19 cellular contexts compared by ENCODE assay signal in the genomic region with DNA sequence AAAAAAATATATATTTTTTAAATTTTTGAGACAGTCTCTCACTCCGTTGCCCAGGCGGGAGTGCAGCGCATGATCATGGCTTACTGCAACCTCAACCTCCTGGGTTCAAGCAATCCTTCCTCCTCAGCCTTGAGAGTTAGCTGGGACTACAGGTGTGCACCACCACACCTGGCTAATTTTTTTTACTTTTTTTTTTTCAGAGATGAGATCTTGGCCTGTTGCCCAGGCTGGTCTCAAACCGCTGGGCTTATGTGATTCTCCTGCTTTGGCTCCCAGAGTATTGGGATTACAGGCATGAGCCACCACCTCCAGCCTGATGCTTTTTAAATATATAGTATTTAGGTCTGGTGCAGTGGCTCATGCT. TPM values are rescaled to one million over a fixed set of nuclear protein-coding genes. Genes with fewer than 3 reads are reported as not detected.
DNase-seq lines count a peak whose midpoint lies in the region; ATAC-seq, FAIRE-seq and TF ChIP-seq lines count a peak whose summit lies in the region.
"Had no signal": no experiment of that assay in that cellular context is flagged by ENCODE, and none has a peak within 500 bp of the region (broad histone marks: within the 10 kb centered on the region; RNA-seq: fewer than 3 reads in every experiment).

No MANE protein-coding gene starts in this region.

- intact Hi-C loops in MCF 10A (cut with micrococcal nuclease) (no loop called here), mammary epithelial cell (cut with micrococcal nuclease) (no loop called here), K562 (cut with micrococcal nuclease) (no loop called here)

- peaks cover 100% of the 10 kb centered on the region for H3K36me3 Mint-ChIP-seq in MCF 10A (ENCODE audit: insufficient read depth, unreplicated experiment)

- no peaks in the 10 kb centered on the region for H3K9me1 ChIP-seq in K562 (ENCODE audit: control insufficient read depth, insufficient read depth, low read length)

- H3K4me2 ChIP-seq in mammary epithelial cell (ENCODE audit: insufficient read depth, low read depth, low read length) = no peak overlapping the region
- H3K4me2 ChIP-seq in K562 (ENCODE audit: insufficient read depth, low read length) = no peak overlapping the region

- H3K4me3 ChIP-seq in mammary epithelial cell (replicated peaks in 1 of 3; ENCODE audit: insufficient read depth in 1 of 3, low read depth in 2 of 3, low read length in 3 of 3) (no peak overlapping the region), K562 (no peak overlapping the region)
- H3K4me3 ChIP-seq: BLaER1 treated with 17β-estradiol and CSF1 and Interleukin-3, amounts not matched to agents 10 nM and 100 nM had no signal

- H3K4me1 ChIP-seq in mammary epithelial cell (ENCODE audit: insufficient read depth, low read length) = no peaks in the 10 kb centered on the region
- no peaks in the 10 kb centered on the region for H3K4me1 ChIP-seq in K562 (replicated peaks in 1 of 2; ENCODE audit: control insufficient read depth in 2 of 2, insufficient read depth in 2 of 2, low read length in 2 of 2)

- no peaks in the 10 kb centered on the region for H3K9me3 ChIP-seq in mammary epithelial cell (replicated peaks; ENCODE audit: insufficient read depth, low read length)
- no peaks in the 10 kb centered on the region for H3K9me3 ChIP-seq in K562 (replicated peaks; ENCODE audit: control insufficient read depth, insufficient read depth, low read depth, low read length)
- H3K9me3 ChIP-seq: BLaER1 treated with 17β-estradiol and CSF1 and Interleukin-3, amounts not matched to agents 10 nM and 100 nM had no signal

- DNase-seq in DMS53 (lab: John Stamatoyannopoulos, UW) (peak; percentile 37), DMS53 treated with DMSO at 0.1 percent for 48 hours (lab: John Stamatoyannopoulos, UW; ENCODE audit: unreplicated experiment) (no peak), MCF 10A (ENCODE audit: unreplicated experiment) (no peak), mammary epithelial cell (no peak), K562 (ENCODE audit: extremely low read depth in 1 of 4, low spot score in 3 of 4) (no peak), GM10266 (ENCODE audit: extremely low spot score) (no peak), GM19238 (ENCODE audit: insufficient read length, low spot score) (no peak)
- DNase-seq: ACHN; CD4-positive, alpha-beta memory T cell; GOT3; HCEC 1CT; NCI-H1694 treated with DMSO at 0.1 percent for 48 hours; NCI-H510A; NCI-H748 treated with DMSO at 0.1 percent for 48 hours; T-helper 1 cell had no signal

- ATAC-seq in K562 (no peak), HG03097 (IDR thresholded peaks at IDR 0.05; ENCODE audit: low FRiP score, unreplicated experiment) (no peak)
- ATAC-seq: Panc1 had no signal

- peaks cover 75% of the 10 kb centered on the region for H3K36me3 ChIP-seq in mammary epithelial cell (ENCODE audit: insufficient read depth, low read length)
- peaks cover 93% of the 10 kb centered on the region for H3K36me3 ChIP-seq in K562 (ENCODE audit: control insufficient read depth, insufficient read depth, low read length)

- POLR2A ChIA-PET in MCF 10A (lab: Yijun Ruan, JAX) = interaction anchor here (0.6 to 4.1 kb wide), 4 partner anchors 11 to 86 kb away, joined by 3 to 26 read pairs (median 8); a partner anchor contains a TSS
- POLR2A ChIA-PET in K562 (lab: Yijun Ruan, JAX) = no interaction called here

- peak overlapping the region; percentile 57 for H3K27ac Mint-ChIP-seq in MCF 10A (ENCODE audit: low read depth, unreplicated experiment)
- H3K27ac Mint-ChIP-seq: CD4-positive, alpha-beta memory T cell had no signal

- TF ChIP-seq RAD21 in K562 (CRISPR knock-in tag; conservative IDR thresholded peaks at IDR 0.05 in 1 of 2, IDR thresholded peaks at IDR 0.05 in 1 of 2) = no peak

- no peaks in the 10 kb centered on the region for H3K9me3 Mint-ChIP-seq in MCF 10A (ENCODE audit: unreplicated experiment)
- H3K9me3 Mint-ChIP-seq: CD4-positive, alpha-beta memory T cell had no signal

- FAIRE-seq in K562 (lab: Jason Lieb, UNC) = no peak
- FAIRE-seq: GM18507 had no signal

- CTCF ChIA-PET in MCF 10A (lab: Yijun Ruan, JAX) = interaction anchor here (3.5 kb wide), 1 partner anchor 12 kb away, joined by 28 read pairs; no protein-coding TSS in a partner anchor
- CTCF ChIA-PET in mammary epithelial cell (lab: Charles Lee; ENCODE audit: low non-redundant PET) = no interaction called here
- CTCF ChIA-PET in K562 (lab: Yijun Ruan, JAX; ENCODE audit: low intra/inter-chr PET ratio) = no interaction called here

- in situ Hi-C loops in mammary epithelial cell (cut with MboI; ENCODE audit: low sequenced_read_pairs in 2 of 2) (loop anchor here in 1 of 2 donors (10.0 kb wide), 1 partner anchor 88 kb away; a partner anchor contains a TSS), K562 (cut with MboI) (no loop called here)

- H3K79me2 ChIP-seq in mammary epithelial cell (ENCODE audit: insufficient read depth, low read length) (peaks cover 49% of the 10 kb centered on the region), K562 (ENCODE audit: control insufficient read depth, insufficient read depth, low read length) (peaks cover 8% of the 10 kb centered on the region; the same call in 1 of the 3 replicates)

- no peak overlapping the region for H3K27ac ChIP-seq in mammary epithelial cell (ENCODE audit: insufficient read depth, low read depth, low read length)
- no peak overlapping the region for H3K27ac ChIP-seq in K562 (ENCODE audit: extremely low read depth, low read depth, low read length)
- H3K27ac ChIP-seq: BLaER1 treated with 17β-estradiol and CSF1 and Interleukin-3, amounts not matched to agents 10 nM and 100 nM had no signal

- dilution Hi-C loops in mammary epithelial cell (cut with HindIII; ENCODE audit: low sequenced_read_pairs) = loop anchor here (25.0 kb wide), 1 partner anchor 120 kb away; no protein-coding TSS in a partner anchor

- TF ChIP-seq POLR2A in K562 (conservative IDR thresholded peaks at IDR 0.05) = no peak

- H4K20me1 ChIP-seq in mammary epithelial cell (ENCODE audit: insufficient read depth, low read length) = no peaks in the 10 kb centered on the region
- H4K20me1 ChIP-seq in K562 (replicated peaks; ENCODE audit: control insufficient read depth, insufficient read depth, low read length) = no peaks in the 10 kb centered on the region; the same call in 1 of the 2 replicates

- H3K27me3 Mint-ChIP-seq in MCF 10A (ENCODE audit: insufficient read depth, unreplicated experiment) = no peaks in the 10 kb centered on the region
- H3K27me3 Mint-ChIP-seq: CD4-positive, alpha-beta memory T cell had no signal

- no peak overlapping the region for H3K4me3 Mint-ChIP-seq in MCF 10A (ENCODE audit: unreplicated experiment)
- H3K4me3 Mint-ChIP-seq: CD4-positive, alpha-beta memory T cell had no signal

- BruUV-seq in MCF 10A (replicated peaks; lab: Mats Ljungman, UMichigan) (no TSS peak), mammary epithelial cell (replicated peaks; lab: Mats Ljungman, UMichigan) (no TSS peak), K562 (replicated peaks; lab: Mats Ljungman, UMichigan) (no TSS peak)

- TF ChIP-seq EP300 in K562 (IDR thresholded peaks at IDR 0.05; ENCODE audit: low read length) = no peak

- H3K4me1 Mint-ChIP-seq in MCF 10A (ENCODE audit: insufficient read depth, unreplicated experiment) = peaks cover 13% of the 10 kb centered on the region

- H3K27me3 ChIP-seq in mammary epithelial cell (ENCODE audit: insufficient read depth, low read length) = no peaks in the 10 kb centered on the region
- no peaks in the 10 kb centered on the region for H3K27me3 ChIP-seq in K562 (ENCODE audit: control insufficient read depth in 2 of 2, insufficient read depth in 2 of 2, low read length in 2 of 2)
- H3K27me3 ChIP-seq: BLaER1 treated with 17β-estradiol and CSF1 and Interleukin-3, amounts not matched to agents 10 nM and 100 nM had no signal

- H2AFZ ChIP-seq in mammary epithelial cell (ENCODE audit: low read depth, low read length) = no peak overlapping the region
- H2AFZ ChIP-seq in K562 (ENCODE audit: low read depth, low read length) = no peak overlapping the region

- WGBS in mammary epithelial cell (ENCODE audit: low coverage, missing lambda C conversion rate) = 84% methylated on average over 4 of the region's 4 CpGs
- 98% methylated on average over 4 of the region's 4 CpGs for WGBS in K562 (ENCODE audit: insufficient coverage, low coverage, missing lambda C conversion rate)

- no peak for TF ChIP-seq CTCF in MCF 10A (IDR thresholded peaks at IDR 0.05; ENCODE audit: unreplicated experiment)
- TF ChIP-seq CTCF in mammary epithelial cell (conservative IDR thresholded peaks at IDR 0.05 in 1 of 2, IDR thresholded peaks at IDR 0.05 in 1 of 2; ENCODE audit: extremely low read depth in 1 of 2, insufficient read depth in 1 of 2, low read depth in 1 of 2, low read length in 2 of 2) = no peak
- no peak for TF ChIP-seq CTCF in K562 (IDR thresholded peaks at IDR 0.05 in 2 of 3, conservative IDR thresholded peaks at IDR 0.05 in 1 of 3; ENCODE audit: insufficient read depth in 2 of 3, low read depth in 1 of 3, low read length in 3 of 3)
- no peak for TF ChIP-seq CTCF in GM10266 (IDR thresholded peaks at IDR 0.05; ENCODE audit: control insufficient read depth, insufficient read depth, low read depth, missing control alignments)

- H3K9ac ChIP-seq in mammary epithelial cell (ENCODE audit: insufficient read depth, low read length) = no peak overlapping the region
- H3K9ac ChIP-seq in K562 (ENCODE audit: insufficient read depth in 1 of 2, low read depth in 2 of 2, low read length in 2 of 2) = no peak overlapping the region
- H3K9ac ChIP-seq: BLaER1 treated with 17β-estradiol and CSF1 and Interleukin-3, amounts not matched to agents 10 nM and 100 nM had no signal

RNA-seq across cellular contexts. Expression of a gene that starts 24.5 kb away (rescaled TPM):
- total RNA-seq in MCF 10A (2022) = 353 and 383 TPM in 2 replicates
- 100 to 1,000 TPM; 304 to 321 TPM for total RNA-seq in mammary epithelial cell
- 35.7 TPM for polyA plus RNA-seq in mammary epithelial cell
- polyA minus RNA-seq in mammary epithelial cell = 210 TPM
- 137 and 269 TPM in 2 replicates for total RNA-seq in K562 (2011; cell fraction: chromatin; rRNA removed; ENCODE audit: low replicate concordance)
- 93.4 and 96.3 TPM in 2 replicates for total RNA-seq in K562 (2011; cell fraction: nucleolus; rRNA removed)
- total RNA-seq in K562 (2011; cell fraction: nucleoplasm; rRNA removed) = 70.5 and 93.0 TPM in 2 replicates
- 45.3 and 49.0 TPM in 2 replicates for total RNA-seq in K562 (2014; rRNA removed)
- 99.2 and 135 TPM in 2 replicates for total RNA-seq in K562 (2014; rRNA removed; fragmentation: Illumina TruSeq; extraction: Trizol)
- 70.0 and 74.0 TPM in 2 replicates for total RNA-seq in K562 (2015; rRNA removed; fragmentation: Illumina TruSeq; extraction: Trizol)
- total RNA-seq in K562 (2021) = 90.8 and 100 TPM in 2 replicates
- polyA plus RNA-seq in K562 (2011; rRNA removed) = 28.6 and 31.0 TPM in 2 replicates
- polyA plus RNA-seq in K562 (2011; cell fraction: cytosol; rRNA removed) = 10.2 and 10.8 TPM in 2 replicates
- polyA plus RNA-seq in K562 (2011; cell fraction: nucleus; rRNA removed) = 15.5 and 18.7 TPM in 2 replicates
- 13.6 and 19.8 TPM in 2 replicates for polyA plus RNA-seq in K562 (2012)
- polyA plus RNA-seq in K562 (2014; fragmentation: Illumina TruSeq; extraction: Trizol) = 31.0 and 33.3 TPM in 2 replicates
- 10 to 100 TPM; 13.6 to 21.8 TPM for polyA plus RNA-seq in K562 (2014; fragmentation: Nextera tagmentation; extraction: Ambion mirVana)
- 47.5 and 57.7 TPM in 2 replicates for polyA plus RNA-seq in K562 (2014; rRNA removed)
- 157 and 236 TPM in 2 replicates for polyA minus RNA-seq in K562 (2011; rRNA and poly(A)+ RNA removed)
- polyA minus RNA-seq in K562 (2011; cell fraction: cytosol; rRNA and poly(A)+ RNA removed) = 51.0 and 56.2 TPM in 2 replicates
- polyA minus RNA-seq in K562 (2011; cell fraction: nucleus; rRNA and poly(A)+ RNA removed) = 73.0 and 111 TPM in 2 replicates
